Comparison of ENCODE assay signal across 18 cellular contexts in genomic region chr7:155482511-155483183, GRCh38. TPM values are rescaled to one million over a fixed set of nuclear protein-coding genes. Genes with fewer than 3 reads are reported as not detected.
DNase-seq lines count a peak whose midpoint lies in the region; ATAC-seq and TF ChIP-seq lines count a peak whose summit lies in the region.
"Had no signal": no experiment of that assay in that cellular context is flagged by ENCODE, and none has a peak within 500 bp of the region (broad histone marks: within the 10 kb centered on the region; RNA-seq: fewer than 3 reads in every experiment).

No MANE protein-coding gene starts in this region.

- no peaks in the 10 kb centered on the region for H3K9me2 ChIP-seq in MM.1S (replicated peaks; ENCODE audit: insufficient read depth, low read length)

- peaks cover 55% of the 10 kb centered on the region for H3K27me3 Mint-ChIP-seq in CD4-positive, alpha-beta T cell
- peaks cover 11% of the 10 kb centered on the region for H3K27me3 Mint-ChIP-seq in endothelial cell (ENCODE audit: unreplicated experiment)

- H3K79me2 ChIP-seq in MM.1S (ENCODE audit: low read length) = no peaks in the 10 kb centered on the region

- peaks cover 18% of the 10 kb centered on the region for H3K27me3 ChIP-seq in CD4-positive, alpha-beta T cell (ENCODE audit: control insufficient read depth, insufficient read depth, low read length)
- 0 out of 2 replicates have a peak, but pooled peaks cover 17% of the 10 kb centered on the region for H3K27me3 ChIP-seq in MM.1S (replicated peaks; ENCODE audit: insufficient read depth, low read length)

- H3K4me2 ChIP-seq in MM.1S (ENCODE audit: low read depth, low read length) = peak overlapping the region; percentile 68
- H3K4me2 ChIP-seq: PC-9 had no signal

- H3K9me3 Mint-ChIP-seq in CD4-positive, alpha-beta T cell = no peaks in the 10 kb centered on the region
- no peaks in the 10 kb centered on the region for H3K9me3 Mint-ChIP-seq in endothelial cell (ENCODE audit: unreplicated experiment)

- intact Hi-C loops in CD4-positive, alpha-beta T cell (cut with DNase I, micrococcal nuclease) = no loop called here

- no peaks in the 10 kb centered on the region for H4K20me1 ChIP-seq in MM.1S (ENCODE audit: insufficient read depth, low read length)

- DNase-seq in CD4-positive, alpha-beta T cell = peak in 1 of 10 experiments; percentile 38
- peak; percentile 86 for DNase-seq in Daoy (ENCODE audit: low read depth)
- peak; percentile 78 for DNase-seq in MM.1S
- no peak for DNase-seq in endothelial cell (ENCODE audit: low spot score)
- no peak for DNase-seq in HT-29 (ENCODE audit: low spot score)
- DNase-seq: activated CD4-positive, CD25-positive, alpha-beta regulatory T cell treated with anti-CD3 and anti-CD28 coated beads, Interleukin-2, amount 50 U/mL, for 72 hours; C1 segment of cervical spinal cord; IMR-90; left lung; NCI-H1105 treated with DMSO at 0.1 percent for 48 hours; NCI-H510A; PC-9; sigmoid colon had no signal

- H3K4me1 ChIP-seq in MM.1S (ENCODE audit: low read length) = peaks cover 22% of the 10 kb centered on the region
- H3K4me1 ChIP-seq: left lung, sigmoid colon had no signal

- H3K36me3 ChIP-seq in MM.1S (replicated peaks; ENCODE audit: insufficient read depth, low read length) = no peaks in the 10 kb centered on the region
- H3K36me3 ChIP-seq: left lung, sigmoid colon had no signal

- peak overlapping the region; percentile 10; the same call in 1 of the 2 replicates for H3K4me3 ChIP-seq in MM.1S (ENCODE audit: low read length)
- H3K4me3 ChIP-seq: left lung, PC-9, sigmoid colon had no signal

- no peak overlapping the region for H3K9ac ChIP-seq in MM.1S (ENCODE audit: low read length)

- ATAC-seq in CD4-positive, alpha-beta T cell (ENCODE audit: poor library complexity) = peak; percentile 89
- ATAC-seq in HG03025 (IDR thresholded peaks at IDR 0.05; ENCODE audit: low FRiP score, unreplicated experiment) (no peak), HG03097 (IDR thresholded peaks at IDR 0.05; ENCODE audit: low FRiP score, unreplicated experiment) (no peak)
- ATAC-seq: left lung had no signal

- CTCF ChIA-PET in CD4-positive, alpha-beta T cell (lab: Charles Lee) = no interaction called here

- POLR2A ChIA-PET in CD4-positive, alpha-beta T cell (lab: Charles Lee) = no interaction called here

- peak overlapping the region; percentile 20 for H2AFZ ChIP-seq in MM.1S (ENCODE audit: low read length)
- H2AFZ ChIP-seq: PC-9 had no signal

- peak overlapping the region; percentile 49 for H3K27ac Mint-ChIP-seq in CD4-positive, alpha-beta T cell
- H3K27ac Mint-ChIP-seq in endothelial cell (ENCODE audit: unreplicated experiment) = peak overlapping the region; percentile 78
- H3K27ac Mint-ChIP-seq: activated naive CD8-positive, alpha-beta T cell had no signal

- no peaks in the 10 kb centered on the region for H3K9me3 ChIP-seq in CD4-positive, alpha-beta T cell (ENCODE audit: control insufficient read depth, low read length)
- H3K9me3 ChIP-seq in MM.1S (replicated peaks; ENCODE audit: insufficient read depth, low read length) = no peaks in the 10 kb centered on the region
- H3K9me3 ChIP-seq: left lung, sigmoid colon had no signal

- H3K36me3 Mint-ChIP-seq in CD4-positive, alpha-beta T cell (ENCODE audit: low read depth) = no peaks in the 10 kb centered on the region
- H3K36me3 Mint-ChIP-seq in endothelial cell (ENCODE audit: low read depth, unreplicated experiment) = no peaks in the 10 kb centered on the region
- H3K36me3 Mint-ChIP-seq: activated naive CD8-positive, alpha-beta T cell had no signal

- H3K4me1 Mint-ChIP-seq in CD4-positive, alpha-beta T cell (ENCODE audit: low read depth) = peaks cover 10% of the 10 kb centered on the region
- H3K4me1 Mint-ChIP-seq in endothelial cell (ENCODE audit: unreplicated experiment) = peaks cover 31% of the 10 kb centered on the region

- H3K27ac ChIP-seq in CD4-positive, alpha-beta T cell (ENCODE audit: low read depth, low read length) = no peak overlapping the region
- H3K27ac ChIP-seq in MM.1S (ENCODE audit: low read length) = no peak overlapping the region
- H3K27ac ChIP-seq: left lung, PC-9, sigmoid colon had no signal

- H3F3A ChIP-seq in MM.1S (ENCODE audit: insufficient read depth, low read length) = no peaks in the 10 kb centered on the region

- TF ChIP-seq CTCF in CD4-positive, alpha-beta T cell (IDR thresholded peaks at IDR 0.05) = no peak
- TF ChIP-seq CTCF in MM.1S (IDR thresholded peaks at IDR 0.05; ENCODE audit: low read length) = no peak
- TF ChIP-seq CTCF in endothelial cell (IDR thresholded peaks at IDR 0.05; ENCODE audit: unreplicated experiment) = no peak

- H3K4me3 Mint-ChIP-seq in CD4-positive, alpha-beta T cell = peak overlapping the region; percentile 9
- H3K4me3 Mint-ChIP-seq in endothelial cell (ENCODE audit: unreplicated experiment) = no peak overlapping the region
- H3K4me3 Mint-ChIP-seq: activated naive CD8-positive, alpha-beta T cell; neural crest cell had no signal

RNA-seq across cellular contexts. Expression of gene EN2, which starts 24.7 kb away (rescaled TPM):
- not detected for total RNA-seq in CD4-positive, alpha-beta T cell
- 1.4 and 3.5 TPM in 2 replicates for total RNA-seq in Daoy (2014; rRNA removed; shearing (Covaris generic))
- 2.1 TPM for total RNA-seq in endothelial cell (ENCODE audit: unreplicated experiment)
- not detected in 2 replicates for total RNA-seq in HT-29 (2014; rRNA removed; shearing (Covaris generic))
- total RNA-seq: G401, IMR-90, left lung, PC-9 had no signal

Comparison
In these comparisons a context has a peak if more than half of its experiments do, and no peak if none do; other contexts are left out.
1. DNase-seq: peak in Daoy (single experiment) and MM.1S (single experiment); none in endothelial cell (single experiment) and HT-29 (single experiment).